Comparison of ENCODE assay signal across 24 cellular contexts in the genomic region with DNA sequence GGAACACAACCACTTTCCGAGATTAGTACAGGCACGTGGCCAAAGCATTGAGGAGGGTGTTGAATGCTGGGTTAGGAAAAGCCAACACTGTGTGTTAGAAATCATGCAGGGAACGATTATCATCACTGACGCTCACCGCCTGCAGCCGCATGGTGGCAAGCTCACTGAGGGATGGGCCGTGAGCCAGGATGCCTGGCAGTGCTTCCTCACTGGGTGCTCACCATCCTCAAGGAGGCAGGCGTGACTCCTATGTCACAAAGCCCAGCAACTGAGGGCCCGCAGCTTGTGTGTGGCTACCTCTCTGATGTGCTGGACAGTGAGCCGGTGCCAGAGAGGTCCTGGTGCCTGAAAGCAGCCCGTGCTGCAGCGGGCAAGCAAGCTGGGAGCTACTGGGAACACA. TPM values are rescaled to one million over a fixed set of nuclear protein-coding genes. Genes with fewer than 3 reads are reported as not detected.
DNase-seq lines count a peak whose midpoint lies in the region; ATAC-seq, FAIRE-seq and TF ChIP-seq lines count a peak whose summit lies in the region.
"Had no signal": no experiment of that assay in that cellular context is flagged by ENCODE, and none has a peak within 500 bp of the region (broad histone marks: within the 10 kb centered on the region; RNA-seq: fewer than 3 reads in every experiment).

No MANE protein-coding gene starts in this region.

- in situ Hi-C loops in HepG2 (cut with HindIII; ENCODE audit: extremely low pct_ligation_motif_present, low pct_unique_long_range_greater_than_20kb): no loop called here

- H3K27me3 ChIP-seq in HepG2 (ENCODE audit: control insufficient read depth in 1 of 2, insufficient read depth in 2 of 2, low read length in 2 of 2): no peaks in the 10 kb centered on the region
- no peaks in the 10 kb centered on the region for H3K27me3 ChIP-seq in PC-9 (ENCODE audit: insufficient read depth, low read depth)
- H3K27me3 ChIP-seq: esophagus squamous epithelium, gastroesophageal sphincter, MG63 had no signal

- ATAC-seq in Right ventricle myocardium superior (ENCODE audit: poor library complexity) (peak; percentile 88), HepG2 (no peak), GM18907 (IDR thresholded peaks at IDR 0.05; ENCODE audit: unreplicated experiment) (no peak)
- ATAC-seq: effector memory CD8-positive, alpha-beta T cell; gastroesophageal sphincter; stimulated activated naive B cell treated with anti-CD40 and anti-IgM and Interleukin-4, amounts not matched to agents 10 μg/mL and 1 μg/mL and 100 μg/mL, for 72 hours; WTC11 had no signal

- POLR2A ChIA-PET in HepG2 (lab: Yijun Ruan, JAX) (no interaction called here), PC-9 (lab: Charles Lee; ENCODE audit: unreplicated experiment) (no interaction called here)

- no peaks in the 10 kb centered on the region for H3K4me1 ChIP-seq in HepG2 (ENCODE audit: insufficient read depth, low read length)
- no peaks in the 10 kb centered on the region for H3K4me1 ChIP-seq in PC-9 (replicated peaks; ENCODE audit: insufficient read depth)

- H3K9me3 ChIP-seq in HepG2 (ENCODE audit: low read length) (no peaks in the 10 kb centered on the region), PC-9 (ENCODE audit: insufficient read depth, low read depth) (no peaks in the 10 kb centered on the region)
- H3K9me3 ChIP-seq: esophagus squamous epithelium, gastroesophageal sphincter, MG63 had no signal

- peaks cover 6% of the 10 kb centered on the region for H3F3A ChIP-seq in PC-9 (ENCODE audit: insufficient read depth, low read depth)

- intact Hi-C loops in Right ventricle myocardium superior (cut with DNase I) (no loop called here), HepG2 (cut with micrococcal nuclease; ENCODE audit: unreplicated experiment) (no loop called here), PC-9 (cut with micrococcal nuclease; ENCODE audit: unreplicated experiment) (no loop called here)

- no peak for TF ChIP-seq POLR2A in HepG2 (IDR thresholded peaks at IDR 0.05; ENCODE audit: insufficient read depth in 1 of 2, low read depth in 2 of 2, low read length in 2 of 2)

- no peak for TF ChIP-seq EP300 in HepG2 (IDR thresholded peaks at IDR 0.05; ENCODE audit: low read depth in 2 of 2, low read length in 2 of 2)
- TF ChIP-seq EP300 in HepG2 (CRISPR knock-in tag; IDR thresholded peaks at IDR 0.05; ENCODE audit: borderline replicate concordance): no peak

- H3K9me2 ChIP-seq in PC-9 (ENCODE audit: insufficient read depth): no peaks in the 10 kb centered on the region

- BruUV-seq in HepG2 (replicated peaks; lab: Mats Ljungman, UMichigan) (no TSS peak), PC-9 (replicated peaks; lab: Mats Ljungman, UMichigan) (no TSS peak)

- H4K20me1 ChIP-seq in HepG2 (ENCODE audit: insufficient read depth, low read length) (peaks cover 3% of the 10 kb centered on the region; the same call in 1 of the 2 replicates), PC-9 (ENCODE audit: insufficient read depth) (peaks cover 57% of the 10 kb centered on the region)

- no peak overlapping the region for H3K9ac ChIP-seq in HepG2 (ENCODE audit: insufficient read depth, low read depth, low read length)

- H3K4me2 ChIP-seq in HepG2 (ENCODE audit: low read depth, low read length) (no peak overlapping the region), PC-9 (no peak overlapping the region)

- CTCF ChIA-PET in HepG2 (lab: Yijun Ruan, JAX; ENCODE audit: low intra/inter-chr PET ratio, low total read pairs) (no interaction called here), PC-9 (lab: Charles Lee) (no interaction called here)

- WGBS in HepG2 (ENCODE audit: low lambda C conversion rate): 94% methylated on average over 12 of the region's 12 CpGs

- H2AFZ ChIP-seq in HepG2 (ENCODE audit: low read length) (no peak overlapping the region), PC-9 (no peak overlapping the region)

- H3K36me3 ChIP-seq in HepG2 (replicated peaks in 1 of 2; ENCODE audit: control insufficient read depth in 1 of 2, insufficient read depth in 2 of 2, low read length in 2 of 2): peaks cover 34 to 71% of the 10 kb centered on the region in 2 experiments; a peak in 4 of 5 replicates
- peaks cover 10% of the 10 kb centered on the region; the same call in 1 of the 2 replicates for H3K36me3 ChIP-seq in PC-9 (ENCODE audit: low read depth)

- H3K4me3 ChIP-seq in HepG2 (replicated peaks in 1 of 3; ENCODE audit: insufficient read depth in 1 of 3, low read depth in 2 of 3, low read length in 3 of 3): no peak overlapping the region
- H3K4me3 ChIP-seq in PC-9: no peak overlapping the region
- H3K4me3 ChIP-seq: esophagus squamous epithelium, gastroesophageal sphincter, MG63 had no signal

- H3K27ac ChIP-seq in angular gyrus (ENCODE audit: low read depth, low read length) (peak overlapping the region; percentile 46), HepG2 (ENCODE audit: extremely low read length, insufficient read depth, low read length) (no peak overlapping the region), PC-9 (no peak overlapping the region)
- H3K27ac ChIP-seq: esophagus squamous epithelium, gastroesophageal sphincter had no signal

- no peak for FAIRE-seq in HepG2 (lab: Jason Lieb, UNC)
- FAIRE-seq: GM18507 had no signal

- TF ChIP-seq CTCF in HepG2 (CRISPR knock-in tag; IDR thresholded peaks at IDR 0.05) (no peak), PC-9 (conservative IDR thresholded peaks at IDR 0.05) (no peak)

- peak; percentile 83 for DNase-seq in Right ventricle myocardium superior
- DNase-seq in HepG2 (ENCODE audit: low spot score): no peak
- DNase-seq in putamen (ENCODE audit: low spot score): peak; percentile 22
- no peak for DNase-seq in PC-9
- DNase-seq in NCI-H526 treated with DMSO at 0.1 percent for 48 hours (lab: John Stamatoyannopoulos, UW): no peak
- DNase-seq: activated CD4-positive, alpha-beta T cell treated with anti-CD3 and anti-CD28 coated beads, Interleukin-2, amount 50 U/mL, for 48 hours; CD8-positive, alpha-beta memory T cell; effector memory CD8-positive, alpha-beta T cell; esophagus squamous epithelium; GDM1; H7; MG63; NCI-H1417; NCI-H524 treated with DMSO at 0.1 percent for 48 hours; RPMI8226; stimulated activated CD4-positive, alpha-beta T cell treated with anti-CD3 and anti-CD28 coated beads, Interleukin-2, amount 100 ng/mL, for 48 hours; stimulated activated naive B cell treated with anti-CD40 and anti-IgM and Interleukin-4, amounts not matched to agents 10 μg/mL and 1 μg/mL and 100 μg/mL, for 72 hours had no signal

- TF ChIP-seq RAD21 in HepG2 (CRISPR knock-in tag; IDR thresholded peaks at IDR 0.05): no peak

- peaks cover 2% of the 10 kb centered on the region for H3K79me2 ChIP-seq in HepG2 (ENCODE audit: insufficient read depth, low read length)
- H3K79me2 ChIP-seq in PC-9 (ENCODE audit: low read depth): no peaks in the 10 kb centered on the region; the same call in 1 of the 2 replicates

RNA-seq across cellular contexts. Expression of gene TIMM44, which starts 30.4 kb away (rescaled TPM):
- 116 TPM for total RNA-seq in Right ventricle myocardium superior
- 71.5 and 72.6 TPM in 2 replicates for total RNA-seq in HepG2 (2016; rRNA removed; fragmentation: Illumina TruSeq; extraction: Trizol)
- 23.8 and 25.0 TPM in 2 replicates for total RNA-seq in HepG2 (2016; cell fraction: cytosol; rRNA removed; fragmentation: Illumina TruSeq; extraction: Trizol; ENCODE audit: low read depth)
- total RNA-seq in HepG2 (2016; cell fraction: insoluble cytoplasmic fraction; rRNA removed; fragmentation: Illumina TruSeq; extraction: Trizol): 59.2 and 70.8 TPM in 2 replicates
- total RNA-seq in HepG2 (2016; cell fraction: membrane; rRNA removed; fragmentation: Illumina TruSeq; extraction: Trizol): 31.0 and 35.7 TPM in 2 replicates
- 41.7 and 54.7 TPM in 2 replicates for total RNA-seq in HepG2 (2016; cell fraction: nucleus; rRNA removed; fragmentation: Illumina TruSeq; extraction: Trizol)
- 42.9 and 49.4 TPM in 2 replicates for polyA plus RNA-seq in HepG2 (2011; rRNA removed)
- 40.3 and 70.3 TPM in 2 replicates for polyA plus RNA-seq in HepG2 (2011; cell fraction: cytosol; rRNA removed)
- 178 and 215 TPM in 2 replicates for polyA plus RNA-seq in HepG2 (2011; cell fraction: nucleus; rRNA removed)
- polyA plus RNA-seq in HepG2 (2012): 41.7 and 52.2 TPM in 2 replicates
- polyA plus RNA-seq in HepG2 (2016; cell fraction: cytosol; fragmentation: Illumina TruSeq; extraction: Trizol; ENCODE audit: low read depth): 15.4 and 19.2 TPM in 2 replicates
- 61.4 and 63.3 TPM in 2 replicates for polyA plus RNA-seq in HepG2 (2016; cell fraction: insoluble cytoplasmic fraction; fragmentation: Illumina TruSeq; extraction: Trizol; ENCODE audit: low read depth)
- 24.0 and 26.3 TPM in 2 replicates for polyA plus RNA-seq in HepG2 (2016; cell fraction: membrane; fragmentation: Illumina TruSeq; extraction: Trizol; ENCODE audit: low read depth)
- 95.7 and 103 TPM in 2 replicates for polyA plus RNA-seq in HepG2 (2016; cell fraction: nucleus; fragmentation: Illumina TruSeq; extraction: Trizol; ENCODE audit: insufficient read depth, low read depth)
- polyA minus RNA-seq in HepG2 (2011; rRNA and poly(A)+ RNA removed; ENCODE audit: low replicate concordance): 45.9 and 52.0 TPM in 2 replicates
- polyA minus RNA-seq in HepG2 (2011; cell fraction: cytosol; rRNA and poly(A)+ RNA removed): 25.5 and 34.2 TPM in 2 replicates
- 41.6 and 45.6 TPM in 2 replicates for polyA minus RNA-seq in HepG2 (2011; cell fraction: nucleus; rRNA and poly(A)+ RNA removed)
- total RNA-seq in PC-9 (2021): 72.8 and 74.6 TPM in 2 replicates

RNA-seq across cellular contexts. Expression of gene ELAVL1, which starts 31.6 kb away (rescaled TPM):
- total RNA-seq in Right ventricle myocardium superior (49.4 TPM), HepG2 (2016; rRNA removed; fragmentation: Illumina TruSeq; extraction: Trizol) (38.4 and 58.2 TPM in 2 replicates), PC-9 (2021) (101 and 108 TPM in 2 replicates)
- total RNA-seq in HepG2 (2016; cell fraction: cytosol; rRNA removed; fragmentation: Illumina TruSeq; extraction: Trizol; ENCODE audit: low read depth): 8.6 and 10.0 TPM in 2 replicates
- total RNA-seq in HepG2 (2016; cell fraction: insoluble cytoplasmic fraction; rRNA removed; fragmentation: Illumina TruSeq; extraction: Trizol): 41.2 and 51.9 TPM in 2 replicates
- 24.1 and 24.3 TPM in 2 replicates for total RNA-seq in HepG2 (2016; cell fraction: membrane; rRNA removed; fragmentation: Illumina TruSeq; extraction: Trizol)
- 22.6 and 27.5 TPM in 2 replicates for total RNA-seq in HepG2 (2016; cell fraction: nucleus; rRNA removed; fragmentation: Illumina TruSeq; extraction: Trizol)
- polyA plus RNA-seq in HepG2 (2011; rRNA removed): 25.6 and 27.9 TPM in 2 replicates
- polyA plus RNA-seq in HepG2 (2011; cell fraction: cytosol; rRNA removed): 35.9 and 37.1 TPM in 2 replicates
- polyA plus RNA-seq in HepG2 (2011; cell fraction: nucleus; rRNA removed): 16.7 and 17.2 TPM in 2 replicates
- 37.6 and 45.7 TPM in 2 replicates for polyA plus RNA-seq in HepG2 (2012)
- polyA plus RNA-seq in HepG2 (2016; cell fraction: cytosol; fragmentation: Illumina TruSeq; extraction: Trizol; ENCODE audit: low read depth): 16.8 and 20.9 TPM in 2 replicates
- polyA plus RNA-seq in HepG2 (2016; cell fraction: insoluble cytoplasmic fraction; fragmentation: Illumina TruSeq; extraction: Trizol; ENCODE audit: low read depth): 86.4 and 99.7 TPM in 2 replicates
- polyA plus RNA-seq in HepG2 (2016; cell fraction: membrane; fragmentation: Illumina TruSeq; extraction: Trizol; ENCODE audit: low read depth): 22.9 and 27.5 TPM in 2 replicates
- polyA plus RNA-seq in HepG2 (2016; cell fraction: nucleus; fragmentation: Illumina TruSeq; extraction: Trizol; ENCODE audit: insufficient read depth, low read depth): 51.0 and 52.2 TPM in 2 replicates
- 35.9 and 54.6 TPM in 2 replicates for polyA minus RNA-seq in HepG2 (2011; rRNA and poly(A)+ RNA removed; ENCODE audit: low replicate concordance)
- 26.8 and 28.9 TPM in 2 replicates for polyA minus RNA-seq in HepG2 (2011; cell fraction: cytosol; rRNA and poly(A)+ RNA removed)
- 7.3 and 10.2 TPM in 2 replicates for polyA minus RNA-seq in HepG2 (2011; cell fraction: nucleus; rRNA and poly(A)+ RNA removed)

RNA-seq across cellular contexts. Expression of gene CTXN1, which starts 47.9 kb away (rescaled TPM):
- total RNA-seq in Right ventricle myocardium superior (0.16 TPM), HepG2 (2016; rRNA removed; fragmentation: Illumina TruSeq; extraction: Trizol) (0.11 and 0.36 TPM in 2 replicates), PC-9 (2021) (54.5 and 71.2 TPM in 2 replicates)
- total RNA-seq in HepG2 (2016; cell fraction: cytosol; rRNA removed; fragmentation: Illumina TruSeq; extraction: Trizol; ENCODE audit: low read depth): 0.35 and 0.71 TPM in 2 replicates
- 0.15 and 0.26 TPM in 2 replicates for total RNA-seq in HepG2 (2016; cell fraction: insoluble cytoplasmic fraction; rRNA removed; fragmentation: Illumina TruSeq; extraction: Trizol)
- total RNA-seq in HepG2 (2016; cell fraction: membrane; rRNA removed; fragmentation: Illumina TruSeq; extraction: Trizol): 0.71 and 0.83 TPM in 2 replicates
- not detected in 2 replicates for total RNA-seq in HepG2 (2016; cell fraction: nucleus; rRNA removed; fragmentation: Illumina TruSeq; extraction: Trizol)
- polyA plus RNA-seq in HepG2 (2011; rRNA removed): 0.12 TPM in 1 of 2 replicates, not detected in the other
- polyA plus RNA-seq in HepG2 (2011; cell fraction: cytosol; rRNA removed): 0.09 and 0.27 TPM in 2 replicates
- 0.13 and 0.17 TPM in 2 replicates for polyA plus RNA-seq in HepG2 (2011; cell fraction: nucleus; rRNA removed)
- polyA plus RNA-seq in HepG2 (2012): not detected in 2 replicates
- polyA plus RNA-seq in HepG2 (2016; cell fraction: cytosol; fragmentation: Illumina TruSeq; extraction: Trizol; ENCODE audit: low read depth): 4.0 and 4.4 TPM in 2 replicates
- 1.2 and 1.6 TPM in 2 replicates for polyA plus RNA-seq in HepG2 (2016; cell fraction: insoluble cytoplasmic fraction; fragmentation: Illumina TruSeq; extraction: Trizol; ENCODE audit: low read depth)
- polyA plus RNA-seq in HepG2 (2016; cell fraction: membrane; fragmentation: Illumina TruSeq; extraction: Trizol; ENCODE audit: low read depth): 3.9 and 4.4 TPM in 2 replicates
- 0.75 and 1.4 TPM in 2 replicates for polyA plus RNA-seq in HepG2 (2016; cell fraction: nucleus; fragmentation: Illumina TruSeq; extraction: Trizol; ENCODE audit: insufficient read depth, low read depth)
- polyA minus RNA-seq in HepG2 (2011; rRNA and poly(A)+ RNA removed; ENCODE audit: low replicate concordance): 0.12 and 1.4 TPM in 2 replicates
- polyA minus RNA-seq in HepG2 (2011; cell fraction: cytosol; rRNA and poly(A)+ RNA removed): 0.62 TPM in 1 of 2 replicates, not detected in the other
- polyA minus RNA-seq in HepG2 (2011; cell fraction: nucleus; rRNA and poly(A)+ RNA removed): 0.39 TPM in 1 of 2 replicates, not detected in the other
- total RNA-seq: mononuclear cell had no signal
- polyA plus RNA-seq: CD8-positive, alpha-beta memory T cell had no signal

RNA-seq across cellular contexts. Expression of gene SNAPC2, which starts 53.7 kb away (rescaled TPM):
- total RNA-seq in Right ventricle myocardium superior (9.4 TPM), HepG2 (2016; rRNA removed; fragmentation: Illumina TruSeq; extraction: Trizol) (9.5 and 10.2 TPM in 2 replicates), PC-9 (2021) (37.5 and 42.1 TPM in 2 replicates)
- total RNA-seq in HepG2 (2016; cell fraction: cytosol; rRNA removed; fragmentation: Illumina TruSeq; extraction: Trizol; ENCODE audit: low read depth): 3.3 and 4.0 TPM in 2 replicates
- 8.2 and 10.9 TPM in 2 replicates for total RNA-seq in HepG2 (2016; cell fraction: insoluble cytoplasmic fraction; rRNA removed; fragmentation: Illumina TruSeq; extraction: Trizol)
- 6.9 and 7.4 TPM in 2 replicates for total RNA-seq in HepG2 (2016; cell fraction: membrane; rRNA removed; fragmentation: Illumina TruSeq; extraction: Trizol)
- total RNA-seq in HepG2 (2016; cell fraction: nucleus; rRNA removed; fragmentation: Illumina TruSeq; extraction: Trizol): 3.7 and 5.2 TPM in 2 replicates
- polyA plus RNA-seq in HepG2 (2011; rRNA removed): 12.7 and 14.9 TPM in 2 replicates
- 8.4 and 15.7 TPM in 2 replicates for polyA plus RNA-seq in HepG2 (2011; cell fraction: cytosol; rRNA removed)
- polyA plus RNA-seq in HepG2 (2011; cell fraction: nucleus; rRNA removed): 12.8 and 13.8 TPM in 2 replicates
- polyA plus RNA-seq in HepG2 (2012): 11.7 and 16.4 TPM in 2 replicates
- polyA plus RNA-seq in HepG2 (2016; cell fraction: cytosol; fragmentation: Illumina TruSeq; extraction: Trizol; ENCODE audit: low read depth): 3.7 and 4.1 TPM in 2 replicates
- 11.2 and 15.9 TPM in 2 replicates for polyA plus RNA-seq in HepG2 (2016; cell fraction: insoluble cytoplasmic fraction; fragmentation: Illumina TruSeq; extraction: Trizol; ENCODE audit: low read depth)
- 6.9 and 8.4 TPM in 2 replicates for polyA plus RNA-seq in HepG2 (2016; cell fraction: membrane; fragmentation: Illumina TruSeq; extraction: Trizol; ENCODE audit: low read depth)
- polyA plus RNA-seq in HepG2 (2016; cell fraction: nucleus; fragmentation: Illumina TruSeq; extraction: Trizol; ENCODE audit: insufficient read depth, low read depth): 13.1 and 13.7 TPM in 2 replicates
- 8.5 and 12.6 TPM in 2 replicates for polyA minus RNA-seq in HepG2 (2011; rRNA and poly(A)+ RNA removed; ENCODE audit: low replicate concordance)
- polyA minus RNA-seq in HepG2 (2011; cell fraction: cytosol; rRNA and poly(A)+ RNA removed): 7.2 and 7.8 TPM in 2 replicates
- polyA minus RNA-seq in HepG2 (2011; cell fraction: nucleus; rRNA and poly(A)+ RNA removed): 1.7 and 4.4 TPM in 2 replicates

RNA-seq across cellular contexts. Expression of gene TGFBR3L, which starts 59.3 kb away (rescaled TPM):
- 10.9 TPM for total RNA-seq in Right ventricle myocardium superior
- total RNA-seq in HepG2 (2016; rRNA removed; fragmentation: Illumina TruSeq; extraction: Trizol): 0.83 and 1.0 TPM in 2 replicates
- total RNA-seq in HepG2 (2016; cell fraction: cytosol; rRNA removed; fragmentation: Illumina TruSeq; extraction: Trizol; ENCODE audit: low read depth): 3.2 and 3.7 TPM in 2 replicates
- total RNA-seq in HepG2 (2016; cell fraction: insoluble cytoplasmic fraction; rRNA removed; fragmentation: Illumina TruSeq; extraction: Trizol): 0.56 and 1.1 TPM in 2 replicates
- 1.6 and 2.1 TPM in 2 replicates for total RNA-seq in HepG2 (2016; cell fraction: membrane; rRNA removed; fragmentation: Illumina TruSeq; extraction: Trizol)
- 0.81 TPM in 1 of 2 replicates, not detected in the other for total RNA-seq in HepG2 (2016; cell fraction: nucleus; rRNA removed; fragmentation: Illumina TruSeq; extraction: Trizol)
- polyA plus RNA-seq in HepG2 (2011; rRNA removed): 0.14 and 0.20 TPM in 2 replicates
- 0.25 and 0.55 TPM in 2 replicates for polyA plus RNA-seq in HepG2 (2011; cell fraction: cytosol; rRNA removed)
- polyA plus RNA-seq in HepG2 (2011; cell fraction: nucleus; rRNA removed): 1.0 and 1.6 TPM in 2 replicates
- 0.25 and 0.69 TPM in 2 replicates for polyA plus RNA-seq in HepG2 (2012)
- 7.2 and 8.1 TPM in 2 replicates for polyA plus RNA-seq in HepG2 (2016; cell fraction: cytosol; fragmentation: Illumina TruSeq; extraction: Trizol; ENCODE audit: low read depth)
- polyA plus RNA-seq in HepG2 (2016; cell fraction: insoluble cytoplasmic fraction; fragmentation: Illumina TruSeq; extraction: Trizol; ENCODE audit: low read depth): 0.49 and 1.4 TPM in 2 replicates
- 4.1 and 4.2 TPM in 2 replicates for polyA plus RNA-seq in HepG2 (2016; cell fraction: membrane; fragmentation: Illumina TruSeq; extraction: Trizol; ENCODE audit: low read depth)
- 0.90 and 1.3 TPM in 2 replicates for polyA plus RNA-seq in HepG2 (2016; cell fraction: nucleus; fragmentation: Illumina TruSeq; extraction: Trizol; ENCODE audit: insufficient read depth, low read depth)
- polyA minus RNA-seq in HepG2 (2011; rRNA and poly(A)+ RNA removed; ENCODE audit: low replicate concordance): 0.30 and 1.5 TPM in 2 replicates
- not detected in 2 replicates for polyA minus RNA-seq in HepG2 (2011; cell fraction: cytosol; rRNA and poly(A)+ RNA removed)
- not detected in 2 replicates for polyA minus RNA-seq in HepG2 (2011; cell fraction: nucleus; rRNA and poly(A)+ RNA removed)
- total RNA-seq in PC-9 (2021): 2.0 and 2.3 TPM in 2 replicates
- total RNA-seq: esophagus squamous epithelium had no signal
- polyA plus RNA-seq: neural cell had no signal

Comparison
In these comparisons a context has a peak if more than half of its experiments do, and no peak if none do; other contexts are left out.
1. DNase-seq: peak in Right ventricle myocardium superior (single experiment) and putamen (single experiment); none in HepG2 (single experiment), PC-9 (0 of 2) and NCI-H526 treated with DMSO at 0.1 percent for 48 hours (single experiment).
2. RNA of gene CTXN1, which starts 47.9 kb away (total RNA-seq): 54.5 to 71.2 TPM in PC-9; 0.16 TPM in Right ventricle myocardium superior (single experiment) and 0.11 to 0.83 TPM in HepG2; every median in the first group is over 10 times any median in the second.